ENCODE assay signal across 8 cellular contexts in the genomic region with DNA sequence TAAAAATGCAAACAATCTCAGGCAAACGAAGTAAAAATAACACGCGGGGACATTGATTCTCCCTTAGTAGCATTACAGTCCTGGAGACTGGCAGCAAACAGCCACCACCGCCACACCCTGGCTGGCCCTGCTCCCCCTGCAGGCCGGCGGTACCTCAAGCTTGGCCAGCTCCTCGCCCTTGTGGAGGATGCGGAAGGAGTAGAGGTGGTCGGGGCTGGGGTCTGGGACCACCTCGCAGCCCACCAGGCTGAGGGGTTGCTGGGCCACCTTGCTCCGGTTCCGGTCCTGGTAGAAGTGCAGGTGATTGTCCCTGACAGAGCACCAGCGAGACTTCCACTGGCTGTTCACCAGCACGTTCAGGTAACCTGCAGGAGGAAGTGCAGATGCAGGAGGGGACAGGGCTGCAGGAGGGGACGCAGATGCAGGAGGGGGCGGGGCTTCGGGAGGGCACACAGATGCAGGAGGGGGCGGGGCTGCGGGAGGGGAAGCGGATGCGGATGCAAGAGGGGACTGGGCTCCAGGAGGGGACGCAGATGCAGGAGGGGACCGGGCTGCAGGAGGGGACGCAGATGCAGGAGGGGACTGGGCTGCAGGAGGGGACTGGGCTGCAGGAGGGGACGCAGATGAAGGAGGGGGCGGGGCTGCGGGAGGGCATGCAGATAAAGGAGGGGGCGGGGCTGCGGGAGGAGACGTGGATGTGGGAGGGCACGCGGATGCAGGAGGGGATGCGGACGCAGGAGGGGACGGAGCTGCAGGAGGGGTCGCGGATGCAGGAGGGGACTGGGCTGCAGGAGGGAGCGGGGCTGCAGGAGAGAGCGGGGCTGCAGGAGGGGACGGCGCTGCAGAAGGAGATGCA.
DNase-seq lines count a peak whose midpoint lies in the region; ATAC-seq and TF ChIP-seq lines count a peak whose summit lies in the region.

No MANE protein-coding gene starts in this region.

- H3K27me3 ChIP-seq in CD8-positive, alpha-beta T cell (ENCODE audit: insufficient read depth, low read length): no peaks in the 10 kb centered on the region

- H3K9me3 ChIP-seq in CD8-positive, alpha-beta T cell (ENCODE audit: low read length): no peaks in the 10 kb centered on the region
- H3K9me3 ChIP-seq in iPS-18c (ENCODE audit: control insufficient read depth, insufficient read depth, low read length): no peaks in the 10 kb centered on the region

- peak overlapping the region; percentile 89 for H3K4me3 Mint-ChIP-seq in CD8-positive, alpha-beta T cell

- H3K4me1 ChIP-seq in CD8-positive, alpha-beta T cell (ENCODE audit: insufficient read depth, low read length): peaks cover 4% of the 10 kb centered on the region

- peak; percentile 80 for ATAC-seq in CD8-positive, alpha-beta T cell
- peak; percentile 68 for ATAC-seq in GM19438 (IDR thresholded peaks at IDR 0.05; ENCODE audit: low read depth, unreplicated experiment)

- no peaks in the 10 kb centered on the region for H3K27me3 Mint-ChIP-seq in CD8-positive, alpha-beta T cell (ENCODE audit: low read depth)

- POLR2A ChIA-PET in CD8-positive, alpha-beta T cell (lab: Charles Lee): interaction anchor here (0.9 to 1.7 kb wide), 3 partner anchors 178 to 517 kb away, joined by 3 to 4 read pairs (median 3); partner anchors contain the start of gene FHIP2A

- no peak overlapping the region for H3K27ac ChIP-seq in CD8-positive, alpha-beta T cell (ENCODE audit: low read depth, low read length)

- no peaks in the 10 kb centered on the region for H3K36me3 ChIP-seq in CD8-positive, alpha-beta T cell (ENCODE audit: insufficient read depth, low read length)

- no peaks in the 10 kb centered on the region for H3K9me3 Mint-ChIP-seq in CD8-positive, alpha-beta T cell

- intact Hi-C loops in CD8-positive, alpha-beta T cell (cut with DNase I, micrococcal nuclease): loop anchor here (1.0 to 10.0 kb wide), 13 partner anchors 130 to 828 kb away; partner anchors contain the start of genes CCDC186 (in 2 of the 2), CASP7 (in 1 of the 2), DCLRE1A (in 1 of the 2) and FHIP2A (in 1 of the 2)

- peak overlapping the region; percentile 70 for H3K27ac Mint-ChIP-seq in CD8-positive, alpha-beta T cell

- peak overlapping the region; percentile 59 for H3K4me3 ChIP-seq in CD8-positive, alpha-beta T cell (ENCODE audit: low read depth, low read length)
- H3K4me3 ChIP-seq in iPS-18c (ENCODE audit: insufficient read depth, low read depth, low read length): peak overlapping the region; percentile 68

- peaks cover 20% of the 10 kb centered on the region for H3K36me3 Mint-ChIP-seq in CD8-positive, alpha-beta T cell

- peaks cover 10% of the 10 kb centered on the region for H3K4me1 Mint-ChIP-seq in CD8-positive, alpha-beta T cell (ENCODE audit: low read depth)

- DNase-seq in CD8-positive, alpha-beta T cell: peak; percentile 28 to 81 (median 66)
- DNase-seq in HK-2 (ENCODE audit: unreplicated experiment): peak; percentile 34
- peak; percentile 25 for DNase-seq in SKM-1 (lab: John Stamatoyannopoulos, UW; ENCODE audit: unreplicated experiment)
- peak; percentile 21 for DNase-seq in activated naive CD8-positive, alpha-beta T cell treated with anti-CD3 and anti-CD28 coated beads, Interleukin-2, amount 50 U/mL, for 16 hours (ENCODE audit: low read depth, low spot score)
- peak; percentile 38 to 54 for DNase-seq in stimulated activated CD4-positive, alpha-beta T cell treated with anti-CD3 and anti-CD28 coated beads, Interleukin-15, amount 100 ng/mL, for 48 hours (ENCODE audit: low read depth in 2 of 2)
- DNase-seq in epidermal melanocyte (ENCODE audit: insufficient read length, low spot score): no peak

- CTCF ChIA-PET in CD8-positive, alpha-beta T cell (lab: Charles Lee): interaction anchor here (0.6 to 3.0 kb wide), 56 partner anchors 8 to 1130 kb away, joined by 3 to 54 read pairs (median 4); partner anchors contain the start of gene FHIP2A

- peak; percentile 28 for TF ChIP-seq CTCF in CD8-positive, alpha-beta T cell (IDR thresholded peaks at IDR 0.05)
